In genomic region chr19:3964256-3965194, GRCh38 we compare ENCODE assay signal across 1 cellular context.
TF ChIP-seq lines count a peak whose summit lies in the region.

No MANE protein-coding gene starts in this region.

TF ChIP-seq in K562, 482 proteins besides CTCF, POLR2A, EP300 and RAD21:
- TF ChIP-seq CTCFL (IDR thresholded peaks at IDR 0.05; ENCODE audit: borderline replicate concordance, insufficient read depth, low read depth, low read length, poor library complexity, severe bottlenecking) (no peak), CBFB (CRISPR knock-in tag; IDR thresholded peaks at IDR 0.05) (no peak), EGR1 (conservative IDR thresholded peaks at IDR 0.05) (0 out of 2 replicates have a peak, but pooled peaks have one; percentile 27), MTA3 (IDR thresholded peaks at IDR 0.05; ENCODE audit: borderline replicate concordance) (no peak), POLR2G (IDR thresholded peaks at IDR 0.05; ENCODE audit: low read depth, low read length) (0 out of 2 replicates have a peak, but pooled peaks have one; percentile 18), ZNF140 (CRISPR knock-in tag; IDR thresholded peaks at IDR 0.05) (no peak), NKRF (IDR thresholded peaks at IDR 0.05; ENCODE audit: borderline replicate concordance) (no peak), RBFOX2 (IDR thresholded peaks at IDR 0.05; ENCODE audit: low read depth, low read length) (peak; percentile 33; the same call in 1 of the 2 replicates)
